In the genomic region with DNA sequence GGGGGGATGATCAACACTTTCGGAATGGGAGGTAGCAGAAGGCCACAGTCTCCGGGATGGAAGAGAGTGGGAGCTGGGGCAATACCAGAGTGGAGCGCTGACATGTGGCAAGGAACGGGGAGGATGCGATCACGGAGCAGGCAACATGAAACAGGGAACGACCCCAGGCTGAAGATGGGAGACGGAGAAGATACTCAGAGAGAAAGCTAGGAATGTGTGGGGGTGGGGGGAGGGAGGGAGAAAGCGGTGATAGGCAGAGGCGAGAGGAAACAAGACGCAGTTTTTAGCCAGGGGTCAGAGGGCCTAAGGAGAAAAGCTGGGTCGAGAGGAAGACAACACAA, we compare ENCODE assay signal across 8 cellular contexts.
DNase-seq lines count a peak whose midpoint lies in the region; ATAC-seq and TF ChIP-seq lines count a peak whose summit lies in the region.

No MANE protein-coding gene starts in this region.

- H3K9me3 ChIP-seq in parathyroid adenoma (ENCODE audit: control insufficient read depth, low read length) = no peaks in the 10 kb centered on the region

- peak overlapping the region; percentile 68 for H3K4me2 ChIP-seq in parathyroid adenoma (ENCODE audit: low read length)

- peak overlapping the region; percentile 87 for H3K27ac ChIP-seq in C4-2B
- peak overlapping the region; percentile 72 for H3K27ac ChIP-seq in parathyroid adenoma

- no peaks in the 10 kb centered on the region for H3K27me3 ChIP-seq in parathyroid adenoma (ENCODE audit: control insufficient read depth, insufficient read depth, low read length)

- peak overlapping the region; percentile 64 for H2AFZ ChIP-seq in parathyroid adenoma

- no peak for TF ChIP-seq CTCF in C4-2B (conservative IDR thresholded peaks at IDR 0.05)
- no peak for TF ChIP-seq CTCF in parathyroid adenoma (IDR thresholded peaks at IDR 0.05)

- peaks cover 6% of the 10 kb centered on the region for H3K79me2 ChIP-seq in parathyroid adenoma

- no peaks in the 10 kb centered on the region for H3K36me3 ChIP-seq in parathyroid adenoma (ENCODE audit: control insufficient read depth, insufficient read depth, low read length)

- peak overlapping the region; percentile 61 for H3K9ac ChIP-seq in parathyroid adenoma

- no peaks in the 10 kb centered on the region for H3K4me1 ChIP-seq in parathyroid adenoma

- H3K4me3 ChIP-seq in parathyroid adenoma (ENCODE audit: low read depth, low read length) = peak overlapping the region; percentile 89

- peak; percentile 5 for ATAC-seq in GM21529 (IDR thresholded peaks at IDR 0.05; ENCODE audit: unreplicated experiment)

- DNase-seq in RPMI8226 = peak; percentile 14
- DNase-seq in fibroblast of the conjunctiva (ENCODE audit: low read depth) = peak; percentile 6
- DNase-seq in COLO829 (ENCODE audit: low spot score) = no peak
- DNase-seq in ecto neural progenitor cell (ENCODE audit: low spot score) = no peak
- no peak for DNase-seq in GM19238 (ENCODE audit: insufficient read length, low spot score)

Comparison
In these comparisons a context has a peak if more than half of its experiments do, and no peak if none do; other contexts are left out.
1. DNase-seq: peak in RPMI8226 (single experiment) and fibroblast of the conjunctiva (single experiment); none in COLO829 (single experiment), ecto neural progenitor cell (single experiment) and GM19238 (single experiment).